Comparison of ENCODE assay signal across 1 cellular context in genomic region chr12:96347130-96347699, GRCh38.
TF ChIP-seq lines count a peak whose summit lies in the region.

No MANE protein-coding gene starts in this region.

TF ChIP-seq in K562, 482 proteins besides CTCF, POLR2A, EP300 and RAD21 (continued from another document):
- TF ChIP-seq MGA (IDR thresholded peaks at IDR 0.05) (no peak), FIP1L1 (IDR thresholded peaks at IDR 0.05; ENCODE audit: low read depth, low read length, poor library complexity, severe bottlenecking) (no peak), PRPF4 (IDR thresholded peaks at IDR 0.05; ENCODE audit: insufficient read depth, low read depth, low read length, poor library complexity, severe bottlenecking) (no peak), ZNF644 (tag; IDR thresholded peaks at IDR 0.05; ENCODE audit: low read depth) (no peak), SMAD3 (CRISPR knock-in tag; conservative IDR thresholded peaks at IDR 0.05) (no peak), RBM34 (IDR thresholded peaks at IDR 0.05; ENCODE audit: borderline replicate concordance, insufficient read depth, low read length) (no peak), BRD9 (IDR thresholded peaks at IDR 0.05; ENCODE audit: low read depth, partially characterized antibody) (no peak), TCF15 (CRISPR knock-in tag; IDR thresholded peaks at IDR 0.05) (no peak), NR4A1 (CRISPR knock-in tag; IDR thresholded peaks at IDR 0.05) (no peak), NR4A1 (tag; IDR thresholded peaks at IDR 0.05) (no peak), BMI1 (IDR thresholded peaks at IDR 0.05; ENCODE audit: low read length) (no peak), ZNF282 (CRISPR knock-in tag; IDR thresholded peaks at IDR 0.05) (no peak)
